Comparison of ENCODE assay signal across 11 cellular contexts in genomic region chr15:70713547-70714414, GRCh38. TPM values are rescaled to one million over a fixed set of nuclear protein-coding genes. Genes with fewer than 3 reads are reported as not detected.
DNase-seq lines count a peak whose midpoint lies in the region; ATAC-seq and TF ChIP-seq lines count a peak whose summit lies in the region.
"Had no signal": no experiment of that assay in that cellular context is flagged by ENCODE, and none has a peak within 500 bp of the region (broad histone marks: within the 10 kb centered on the region; RNA-seq: fewer than 3 reads in every experiment).

No MANE protein-coding gene starts in this region.

- H2AFZ ChIP-seq in SK-N-SH (ENCODE audit: low read depth) = no peak overlapping the region

- H3K9ac ChIP-seq in SK-N-SH = peak overlapping the region; percentile 53; the same call in 1 of the 2 replicates

- no peak for ATAC-seq in GM21515 (IDR thresholded peaks at IDR 0.05; ENCODE audit: unreplicated experiment)
- ATAC-seq: activated T-cell treated with anti-CD3 and anti-CD28 coated beads, Interleukin-2, amount 50 U/mL, for 72 hours had no signal

- H3K27me3 ChIP-seq in SK-N-SH (ENCODE audit: insufficient read depth) = no peaks in the 10 kb centered on the region
- H3K27me3 ChIP-seq: ovary had no signal

- H3K27ac ChIP-seq in SK-N-SH (ENCODE audit: low read depth in 2 of 2, low read length in 1 of 2) = peak overlapping the region; percentile 85 to 87

- no peak for TF ChIP-seq EP300 in SK-N-SH (IDR thresholded peaks at IDR 0.05; ENCODE audit: borderline replicate concordance in 1 of 2, low read depth in 1 of 2, low read length in 1 of 2)

- H3F3A ChIP-seq in SK-N-SH (replicated peaks; ENCODE audit: insufficient read depth) = peaks cover 72% of the 10 kb centered on the region

- H3K4me1 ChIP-seq in SK-N-SH (ENCODE audit: control insufficient read depth in 1 of 2, insufficient read depth in 2 of 2, low read depth in 1 of 2, low read length in 1 of 2) = peaks cover 5 to 20% of the 10 kb centered on the region in 2 experiments; a peak in 3 of 4 replicates

- H3K79me2 ChIP-seq in SK-N-SH (ENCODE audit: insufficient read depth) = peaks cover 90% of the 10 kb centered on the region

- POLR2A ChIA-PET in SK-N-SH (lab: Yijun Ruan, JAX) = no interaction called here

- CTCF ChIA-PET in SK-N-SH (lab: Yijun Ruan, JAX) = interaction anchor here (0.8 to 2.8 kb wide), 3 partner anchors 9 to 34 kb away, joined by 3 to 18 read pairs (median 13); no protein-coding TSS in a partner anchor

- peaks cover 38% of the 10 kb centered on the region; the same call in 1 of the 2 replicates for H4K20me1 ChIP-seq in SK-N-SH (ENCODE audit: insufficient read depth)

- peak overlapping the region in 1 of 2 experiments; percentile 27; a peak in 1 of 4 replicates for H3K4me3 ChIP-seq in SK-N-SH (ENCODE audit: low read depth in 2 of 2, low read length in 1 of 2)
- no peak overlapping the region for H3K4me3 ChIP-seq in fibroblast of the aortic adventitia (ENCODE audit: low read depth, low read length)
- H3K4me3 ChIP-seq: ovary had no signal

- H3K36me3 ChIP-seq in SK-N-SH (replicated peaks in 1 of 2; ENCODE audit: control insufficient read depth in 1 of 2, insufficient read depth in 2 of 2, low read length in 1 of 2) = peaks cover 0 to 23% of the 10 kb centered on the region in 2 experiments
- H3K36me3 ChIP-seq: ovary had no signal

- no peak for TF ChIP-seq CTCF in AG09319 (IDR thresholded peaks at IDR 0.05; ENCODE audit: low read depth, low read length)
- TF ChIP-seq CTCF in SK-N-SH (IDR thresholded peaks at IDR 0.05) = no peak
- no peak for TF ChIP-seq CTCF in fibroblast of the aortic adventitia (IDR thresholded peaks at IDR 0.05; ENCODE audit: insufficient read depth, low read length)

- 36% methylated on average over 3 of the region's 3 CpGs for WGBS in SK-N-SH (ENCODE audit: low lambda C conversion rate)

- no peak for TF ChIP-seq RAD21 in SK-N-SH (IDR thresholded peaks at IDR 0.05; ENCODE audit: low read length)

- no peaks in the 10 kb centered on the region for H3K9me3 ChIP-seq in SK-N-SH
- H3K9me3 ChIP-seq: ovary had no signal

- intact Hi-C loops in head of caudate nucleus (cut with DNase I) = no loop called here

- no peaks in the 10 kb centered on the region for H3K9me2 ChIP-seq in SK-N-SH

- peak overlapping the region; percentile 51 for H3K4me2 ChIP-seq in SK-N-SH

- DNase-seq in AG09319 (ENCODE audit: extremely low read depth, low read depth) (peak; percentile 54), SK-N-SH (no peak), fibroblast of the aortic adventitia (ENCODE audit: low read depth) (peak; percentile 75), renal cortical epithelial cell (ENCODE audit: low read depth) (peak; percentile 84), NCI-H146 (lab: John Stamatoyannopoulos, UW) (no peak), head of caudate nucleus (no peak)
- no peak for DNase-seq in activated CD4-positive, alpha-beta T cell treated with anti-CD3 and anti-CD28 coated beads for 48 hours
- DNase-seq: activated T-cell treated with anti-CD3 and anti-CD28 coated beads, Interleukin-2, amount 50 U/mL, for 72 hours; Kasumi-1 had no signal

TF ChIP-seq in SK-N-SH, 30 proteins besides CTCF, POLR2A, EP300 and RAD21:
- TF ChIP-seq IRF3 (IDR thresholded peaks at IDR 0.05; ENCODE audit: low read depth, low read length) (no peak), SIN3A (IDR thresholded peaks at IDR 0.05; ENCODE audit: borderline replicate concordance, low read depth, low read length) (no peak), GABPA (IDR thresholded peaks at IDR 0.05; ENCODE audit: low read depth) (no peak), EZH2phosphoT487 (IDR thresholded peaks at IDR 0.05; ENCODE audit: borderline replicate concordance, low read depth) (no peak), YY1 (IDR thresholded peaks at IDR 0.05; ENCODE audit: low read depth) (no peak), PBX3 (IDR thresholded peaks at IDR 0.05) (no peak; the same call in 1 of the 2 replicates), RXRA (IDR thresholded peaks at IDR 0.05; ENCODE audit: borderline replicate concordance, low read depth) (no peak), MEF2A (IDR thresholded peaks at IDR 0.05; ENCODE audit: borderline replicate concordance, low read depth) (no peak), FOSL2 (IDR thresholded peaks at IDR 0.05; ENCODE audit: borderline replicate concordance, low read depth) (no peak), JUND (IDR thresholded peaks at IDR 0.05) (no peak)
TF ChIP-seq in SK-N-SH: peak in this region for 0.

RNA-seq across cellular contexts. Expression of gene UACA, which starts 49.6 kb away (rescaled TPM):
- 35.9 and 57.1 TPM in 2 replicates for polyA plus RNA-seq in SK-N-SH (2012; rRNA removed)
- polyA plus RNA-seq in SK-N-SH (2012; cell fraction: cytosol; rRNA removed) = 21.5 and 27.6 TPM in 2 replicates
- polyA plus RNA-seq in SK-N-SH (2012; cell fraction: nucleus; rRNA removed) = 156 and 175 TPM in 2 replicates
- total RNA-seq in fibroblast of the aortic adventitia (ENCODE audit: low replicate concordance) = 106 and 149 TPM in 2 replicates
- total RNA-seq in renal cortical epithelial cell = 42.9 and 48.0 TPM in 2 replicates

Comparison
In these comparisons a context has a peak if more than half of its experiments do, and no peak if none do; other contexts are left out.
1. DNase-seq: peak in AG09319 (single experiment), fibroblast of the aortic adventitia (single experiment) and renal cortical epithelial cell (single experiment); none in SK-N-SH (single experiment), NCI-H146 (single experiment), head of caudate nucleus (0 of 42) and activated CD4-positive, alpha-beta T cell treated with anti-CD3 and anti-CD28 coated beads for 48 hours (single experiment).